9 cellular contexts compared by ENCODE assay signal in the genomic region with DNA sequence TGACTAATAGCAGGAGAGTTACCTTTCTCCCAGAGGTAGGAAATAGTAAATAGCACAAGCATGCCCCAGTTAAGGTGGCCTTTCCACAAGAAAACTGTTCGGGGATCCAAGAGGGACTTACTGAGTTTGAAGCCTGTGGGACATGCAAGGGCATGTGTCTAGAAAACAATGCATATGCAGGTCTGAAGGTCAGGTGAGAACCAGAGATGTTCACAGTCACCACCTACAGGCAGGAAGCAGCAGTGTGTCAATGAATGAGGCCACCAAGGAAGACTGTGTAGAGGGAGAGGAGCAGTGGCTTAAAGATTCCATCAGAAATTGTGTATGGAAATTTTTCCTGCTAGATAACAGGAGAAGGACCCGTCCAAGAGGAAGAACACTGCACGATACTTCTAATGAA.
DNase-seq lines count a peak whose midpoint lies in the region; ATAC-seq and TF ChIP-seq lines count a peak whose summit lies in the region.
"Had no signal": no experiment of that assay in that cellular context is flagged by ENCODE, and none has a peak within 500 bp of the region (broad histone marks: within the 10 kb centered on the region; RNA-seq: fewer than 3 reads in every experiment).

No MANE protein-coding gene starts in this region.

- H3K36me3 ChIP-seq in heart right ventricle: peaks cover 0 to 51% (median 18%) of the 10 kb centered on the region in 9 donors
- H3K36me3 ChIP-seq in transverse colon: peaks cover 0 to 12% (median 0%) of the 10 kb centered on the region in 4 donors

- H3K9me3 ChIP-seq in heart right ventricle (no peaks in the 10 kb centered on the region), transverse colon (no peaks in the 10 kb centered on the region)

- TF ChIP-seq CTCF in heart right ventricle (IDR thresholded peaks at IDR 0.05) (peak in 6 of 9 donors; percentile 10 to 38 (median 15)), choroid plexus epithelial cell (conservative IDR thresholded peaks at IDR 0.05; ENCODE audit: low read depth, low read length) (peak; percentile 52), transverse colon (IDR thresholded peaks at IDR 0.05) (peak in 3 of 5 experiments; percentile 9 to 26 (median 12))

- no peaks in the 10 kb centered on the region for H3K9me3 Mint-ChIP-seq in natural killer cell treated with Interleukin-12 subunit alpha and Interleukin-12 subunit beta and Interleukin-15 and Interleukin-18, amount 100 ng/mL, for 72 hours
- H3K9me3 Mint-ChIP-seq: brain had no signal

- peaks cover 6 to 16% of the 10 kb centered on the region in 2 donors for H3K27me3 Mint-ChIP-seq in natural killer cell treated with Interleukin-12 subunit alpha and Interleukin-12 subunit beta and Interleukin-15 and Interleukin-18, amount 100 ng/mL, for 72 hours
- H3K27me3 Mint-ChIP-seq: brain had no signal

- H3K27ac ChIP-seq in heart right ventricle: peak overlapping the region in 1 of 10 donors; percentile 27
- H3K27ac ChIP-seq in transverse colon: peak overlapping the region in 3 of 4 donors; percentile 64 to 75 (median 73)

- no peaks in the 10 kb centered on the region for H3K4me1 Mint-ChIP-seq in natural killer cell treated with Interleukin-12 subunit alpha and Interleukin-12 subunit beta and Interleukin-15 and Interleukin-18, amount 100 ng/mL, for 72 hours (ENCODE audit: low read depth in 2 of 2)

- TF ChIP-seq POLR2A in transverse colon (IDR thresholded peaks at IDR 0.05): no peak

- H3K4me1 ChIP-seq in heart right ventricle (peaks cover 8 to 87% (median 58%) of the 10 kb centered on the region in 9 donors), transverse colon (peaks cover 3 to 48% (median 11%) of the 10 kb centered on the region in 4 donors)

- H3K27me3 ChIP-seq in heart right ventricle (no peaks in the 10 kb centered on the region), transverse colon (no peaks in the 10 kb centered on the region)

- DNase-seq in heart right ventricle: no peak
- DNase-seq in Right ventricle myocardium superior: no peak
- DNase-seq in HPDE6-E6E7 (ENCODE audit: extremely low spot score): peak; percentile 60
- DNase-seq in choroid plexus epithelial cell (ENCODE audit: low read depth): no peak
- DNase-seq in transverse colon: no peak
- no peak for DNase-seq in head of caudate nucleus
- DNase-seq in natural killer cell treated with Interleukin-12 subunit alpha and Interleukin-12 subunit beta and Interleukin-15 and Interleukin-18, amount 100 ng/mL, for 72 hours (ENCODE audit: low spot score): no peak

- TF ChIP-seq EP300 in transverse colon (IDR thresholded peaks at IDR 0.05; ENCODE audit: low read depth): no peak

- in situ Hi-C loops in transverse colon (cut with MboI; ENCODE audit: low pct_ligation_motif_present in 1 of 4, low pct_unique_long_range_greater_than_20kb in 1 of 4, low sequenced_read_pairs in 3 of 4): no loop called here

- no peak overlapping the region for H3K27ac Mint-ChIP-seq in natural killer cell treated with Interleukin-12 subunit alpha and Interleukin-12 subunit beta and Interleukin-15 and Interleukin-18, amount 100 ng/mL, for 72 hours
- H3K27ac Mint-ChIP-seq: brain had no signal

- no peak overlapping the region for H3K4me3 Mint-ChIP-seq in natural killer cell treated with Interleukin-12 subunit alpha and Interleukin-12 subunit beta and Interleukin-15 and Interleukin-18, amount 100 ng/mL, for 72 hours
- H3K4me3 Mint-ChIP-seq: brain had no signal

- intact Hi-C loops in heart right ventricle (cut with DNase I): loop anchor here in 3 of 10 donors (5.0 to 10.0 kb wide), 3 partner anchors 37 to 63 kb away; no protein-coding TSS in a partner anchor
- intact Hi-C loops in Right ventricle myocardium superior (cut with DNase I): no loop called here
- intact Hi-C loops in transverse colon (cut with DNase I; ENCODE audit: low total_unique reads): no loop called here
- intact Hi-C loops in head of caudate nucleus (cut with DNase I): no loop called here

- WGBS in heart right ventricle, 2 donors: 74 to 78% methylated on average over 3 of the region's 3 CpGs
- WGBS in transverse colon (ENCODE audit: low coverage in 1 of 2), 2 donors: 48 to 65% methylated on average over 3 of the region's 3 CpGs

- no peaks in the 10 kb centered on the region for H3K36me3 Mint-ChIP-seq in natural killer cell treated with Interleukin-12 subunit alpha and Interleukin-12 subunit beta and Interleukin-15 and Interleukin-18, amount 100 ng/mL, for 72 hours

- H3K4me3 ChIP-seq in heart right ventricle: no peak overlapping the region
- no peak overlapping the region for H3K4me3 ChIP-seq in choroid plexus epithelial cell (ENCODE audit: low read depth, low read length)
- no peak overlapping the region for H3K4me3 ChIP-seq in transverse colon

- ATAC-seq in heart right ventricle (no peak), Right ventricle myocardium superior (ENCODE audit: poor library complexity) (no peak), HG03097 (IDR thresholded peaks at IDR 0.05; ENCODE audit: low FRiP score, unreplicated experiment) (no peak)
- ATAC-seq in natural killer cell treated with Interleukin-12 subunit alpha and Interleukin-12 subunit beta and Interleukin-15 and Interleukin-18, amount 100 ng/mL, for 72 hours: no peak
